21 cellular contexts compared by ENCODE assay signal in the genomic region with DNA sequence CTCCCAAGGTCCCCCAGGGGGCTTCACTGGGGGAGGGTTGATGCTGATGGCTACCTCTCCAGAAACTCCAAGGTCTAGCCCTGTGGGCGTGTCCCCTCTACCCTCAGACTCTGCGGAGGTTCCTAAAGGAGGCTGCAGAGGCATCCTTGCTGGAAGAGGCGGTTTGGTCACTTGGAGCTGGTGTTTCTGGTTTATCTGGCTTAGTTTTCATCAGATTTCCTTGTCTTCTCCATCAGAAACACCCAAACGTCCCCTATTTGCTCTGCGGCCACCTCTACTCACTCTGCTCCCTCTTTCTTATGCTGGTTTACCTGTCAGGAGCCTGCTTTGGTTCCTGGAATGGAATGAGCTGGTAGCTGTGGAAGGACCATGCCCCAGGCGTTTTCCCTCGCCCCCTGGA. TPM values are rescaled to one million over a fixed set of nuclear protein-coding genes. Genes with fewer than 3 reads are reported as not detected.
DNase-seq lines count a peak whose midpoint lies in the region; ATAC-seq, FAIRE-seq and TF ChIP-seq lines count a peak whose summit lies in the region.
"Had no signal": no experiment of that assay in that cellular context is flagged by ENCODE, and none has a peak within 500 bp of the region (broad histone marks: within the 10 kb centered on the region; RNA-seq: fewer than 3 reads in every experiment).

No MANE protein-coding gene starts in this region.

- H3K9ac ChIP-seq in BLaER1, result no peak overlapping the region
- peak overlapping the region; percentile 97 for H3K9ac ChIP-seq in keratinocyte (ENCODE audit: control insufficient read depth, extremely low read depth, insufficient read depth, low read length)
- no peak overlapping the region for H3K9ac ChIP-seq in skeletal muscle satellite cell (ENCODE audit: low read depth, low read length)

- peaks cover 64% of the 10 kb centered on the region for H3K79me2 ChIP-seq in keratinocyte (ENCODE audit: control insufficient read depth, insufficient read depth, low read length)

- H3K36me3 ChIP-seq in BLaER1 (no peaks in the 10 kb centered on the region), RWPE2 (ENCODE audit: low read depth) (peaks cover 50% of the 10 kb centered on the region), keratinocyte (ENCODE audit: control insufficient read depth in 2 of 2, extremely low read depth in 1 of 2, insufficient read depth in 2 of 2, low read length in 2 of 2) (peaks cover 19 to 27% of the 10 kb centered on the region in 2 experiments), skeletal muscle satellite cell (ENCODE audit: insufficient read depth, low read length) (no peaks in the 10 kb centered on the region)

- H3K9me1 ChIP-seq in keratinocyte (ENCODE audit: control insufficient read depth, extremely low read depth, insufficient read depth, low read length), result peaks cover 10% of the 10 kb centered on the region

- no peak overlapping the region for H3K27ac ChIP-seq in BLaER1
- peak overlapping the region; percentile 80 for H3K27ac ChIP-seq in RWPE2 (ENCODE audit: poor library complexity, severe bottlenecking)
- peak overlapping the region; percentile 91 for H3K27ac ChIP-seq in keratinocyte (ENCODE audit: control insufficient read depth, insufficient read depth, low read length)

- TF ChIP-seq CTCF in RWPE2 (IDR thresholded peaks at IDR 0.05; ENCODE audit: poor library complexity, severe bottlenecking), result no peak
- TF ChIP-seq CTCF in keratinocyte (optimal IDR thresholded peaks at IDR 0.05 in 1 of 3, IDR thresholded peaks at IDR 0.05 in 1 of 3, conservative IDR thresholded peaks at IDR 0.05 in 1 of 3; ENCODE audit: extremely low read depth in 1 of 3, insufficient read depth in 2 of 3, low read length in 3 of 3), result no peak

- dilution Hi-C loops in keratinocyte (cut with MboI; ENCODE audit: extremely low pct_ligation_motif_present, low sequenced_read_pairs), result no loop called here

- H4K20me1 ChIP-seq in BLaER1 (no peaks in the 10 kb centered on the region), keratinocyte (ENCODE audit: control insufficient read depth, extremely low read depth, insufficient read depth, low read length) (peaks cover 3% of the 10 kb centered on the region)

- peaks cover 44% of the 10 kb centered on the region for H3K4me1 ChIP-seq in BLaER1
- peaks cover 55% of the 10 kb centered on the region for H3K4me1 ChIP-seq in RWPE2 (ENCODE audit: insufficient read depth, poor library complexity, severe bottlenecking)
- peaks cover 60% of the 10 kb centered on the region for H3K4me1 ChIP-seq in keratinocyte (ENCODE audit: control insufficient read depth, extremely low read depth, insufficient read depth, low read length)
- peaks cover 23% of the 10 kb centered on the region for H3K4me1 ChIP-seq in skeletal muscle satellite cell (ENCODE audit: control insufficient read depth, insufficient read depth, low read length)

- H3K9me3 ChIP-seq in BLaER1, result no peaks in the 10 kb centered on the region
- no peaks in the 10 kb centered on the region for H3K9me3 ChIP-seq in RWPE2 (ENCODE audit: severe bottlenecking)
- H3K9me3 ChIP-seq in keratinocyte (ENCODE audit: control insufficient read depth, low read depth, low read length), result no peaks in the 10 kb centered on the region
- H3K9me3 ChIP-seq in skeletal muscle satellite cell (replicated peaks; ENCODE audit: low read length), result no peaks in the 10 kb centered on the region

- peak; percentile 23 for FAIRE-seq in keratinocyte (lab: Jason Lieb, UNC)
- FAIRE-seq: A204.1, G401.6, GM12891, GM19239 had no signal

- no peak for DNase-seq in RWPE2 (ENCODE audit: low spot score)
- no peak for DNase-seq in keratinocyte (ENCODE audit: low read depth, low spot score)
- DNase-seq in SK-N-DZ (ENCODE audit: low spot score), result no peak
- DNase-seq in activated gamma-delta T cell treated with Interleukin-2 at 50 U/mL for 16 hours, result no peak
- DNase-seq: Calu3; CD4-positive, CD25-positive, alpha-beta regulatory T cell; DMS79; HCEC 1CT; NCI-H1048; NCI-H2107; NCI-H69; SHP77 had no signal

- H3K4me3 ChIP-seq in BLaER1 (no peak overlapping the region), RWPE2 (ENCODE audit: severe bottlenecking) (peak overlapping the region; percentile 60), keratinocyte (ENCODE audit: control insufficient read depth in 2 of 3, extremely low read depth in 1 of 3, insufficient read depth in 2 of 3, low read depth in 1 of 3, low read length in 3 of 3) (peak overlapping the region; percentile 86 to 92 (median 91)), skeletal muscle satellite cell (ENCODE audit: low read length) (no peak overlapping the region)

- H3K27me3 ChIP-seq in BLaER1, result peaks cover 11% of the 10 kb centered on the region
- H3K27me3 ChIP-seq in RWPE2 (ENCODE audit: insufficient read depth, poor library complexity, severe bottlenecking), result no peaks in the 10 kb centered on the region
- H3K27me3 ChIP-seq in keratinocyte (ENCODE audit: control insufficient read depth, extremely low read depth, insufficient read depth, low read length), result no peaks in the 10 kb centered on the region
- no peaks in the 10 kb centered on the region for H3K27me3 ChIP-seq in skeletal muscle satellite cell (ENCODE audit: control insufficient read depth, insufficient read depth, low read length)

- peak overlapping the region; percentile 59 for H3K4me2 ChIP-seq in BLaER1
- H3K4me2 ChIP-seq in keratinocyte (ENCODE audit: control insufficient read depth, extremely low read depth, insufficient read depth, low read depth, low read length), result peak overlapping the region; percentile 87
- H3K4me2 ChIP-seq in skeletal muscle satellite cell (ENCODE audit: low read length), result peak overlapping the region; percentile 84

- ATAC-seq in RWPE2 (ENCODE audit: low read depth), result no peak
- ATAC-seq in GM19397 (IDR thresholded peaks at IDR 0.05; ENCODE audit: unreplicated experiment), result no peak
- ATAC-seq in HG02610 (IDR thresholded peaks at IDR 0.05; ENCODE audit: unreplicated experiment), result no peak

- no peak overlapping the region for H2AFZ ChIP-seq in keratinocyte (ENCODE audit: control insufficient read depth, low read length)

RNA-seq across cellular contexts. Expression of gene PKP1, which starts 2.5 kb away (rescaled TPM):
- polyA plus RNA-seq in keratinocyte, result 163 to 301 TPM (median 169 TPM) in 3 replicates
- 262 TPM for polyA plus RNA-seq in keratinocyte (2011; ENCODE audit: low read depth)
- polyA plus RNA-seq in keratinocyte (2011; cell fraction: cytosol; rRNA removed), result 168 and 222 TPM in 2 replicates
- polyA plus RNA-seq in keratinocyte (2011; cell fraction: nucleus; rRNA removed), result 418 and 503 TPM in 2 replicates
- 160 and 587 TPM in 2 replicates for polyA plus RNA-seq in keratinocyte (2012; ENCODE audit: low replicate concordance)
- polyA minus RNA-seq in keratinocyte, result 263 to 433 TPM (median 366 TPM) in 3 replicates
- 238 TPM for polyA minus RNA-seq in keratinocyte (2011; cell fraction: cytosol; rRNA and poly(A)+ RNA removed)
- 239 and 304 TPM in 2 replicates for polyA minus RNA-seq in keratinocyte (2011; cell fraction: nucleus; rRNA and poly(A)+ RNA removed)
- total RNA-seq in skeletal muscle satellite cell (2012; rRNA removed), result 0.44 and 1.8 TPM in 2 replicates
- polyA plus RNA-seq in SK-N-DZ (2014; cell fraction: cytosol; rRNA removed), result 0.14 and 0.23 TPM in 2 replicates
- polyA plus RNA-seq in SK-N-DZ (2014; cell fraction: nucleus; rRNA removed), result 0.15 and 0.35 TPM in 2 replicates
- total RNA-seq: CD4-positive, CD25-positive, alpha-beta regulatory T cell had no signal
- polyA plus RNA-seq: CD4-positive, CD25-positive, alpha-beta regulatory T cell; IgD-negative memory B cell had no signal

Comparison
In these comparisons a context has a peak if more than half of its experiments do, and no peak if none do; other contexts are left out.
1. H3K4me3 ChIP-seq: peak in RWPE2 (single experiment) and keratinocyte (3 of 3); none in BLaER1 (single experiment) and skeletal muscle satellite cell (single experiment).
2. Peak in every context shown above with its lines, with median percentiles within 50 percentile points of each other: H3K4me2 ChIP-seq.